Comparison of ENCODE assay signal across 1 cellular context in the genomic region with DNA sequence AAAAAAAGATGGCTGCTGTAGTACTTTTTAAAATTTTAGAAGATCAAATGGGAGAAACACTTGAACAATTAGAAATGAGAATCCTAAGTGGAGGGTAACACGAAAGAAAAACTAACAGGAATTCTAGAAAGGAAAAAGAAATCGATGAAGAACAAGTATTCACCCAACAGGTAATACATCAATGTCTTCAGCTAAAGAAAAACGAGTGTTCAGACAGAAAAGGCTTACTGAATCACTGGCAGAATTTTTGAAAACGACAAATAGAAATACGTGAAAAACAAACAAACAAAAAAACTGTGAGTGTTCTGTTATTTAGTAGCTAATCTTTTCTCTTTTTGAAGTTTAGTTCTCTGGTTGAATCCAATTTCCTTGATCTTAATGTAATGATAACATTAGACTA.
TF ChIP-seq lines count a peak whose summit lies in the region.

No MANE protein-coding gene starts in this region.

TF ChIP-seq in IMR-90, 13 proteins besides CTCF, POLR2A, EP300 and RAD21 (continued from another document):
- TF ChIP-seq BHLHE40 (IDR thresholded peaks at IDR 0.05; ENCODE audit: low read depth, low read length) (no peak), CEBPB (IDR thresholded peaks at IDR 0.05; ENCODE audit: low read depth, low read length) (no peak), CHD1 (IDR thresholded peaks at IDR 0.05; ENCODE audit: low read depth, low read length) (no peak)
